31 cellular contexts compared by ENCODE assay signal in genomic region chr7:25034136-25034535, GRCh38.
"Had no signal": no experiment of that assay in that cellular context is flagged by ENCODE, and none has a peak within 500 bp of the region (broad histone marks: within the 10 kb centered on the region; RNA-seq: fewer than 3 reads in every experiment).

No MANE protein-coding gene starts in this region.

- H3K9me3 ChIP-seq: ovary, psoas muscle, thoracic aorta, thyroid gland, tibial nerve, upper lobe of left lung, vagina had no signal

- H3K27me3 Mint-ChIP-seq: progenitor cell of endocrine pancreas; stimulated activated naive CD8-positive, alpha-beta T cell treated with anti-CD3 and anti-CD28 coated beads, Interleukin-15, Interleukin-2, amounts not matched to agents 100 ng/mL and 50 ng/mL, for 24 hours had no signal

- H3K9me3 Mint-ChIP-seq: natural killer cell treated with Interleukin-12 subunit alpha and Interleukin-12 subunit beta and Interleukin-15 and Interleukin-18, amount 100 ng/mL, for 72 hours had no signal

- FAIRE-seq: urothelium cell line had no signal

- ATAC-seq: naive thymus-derived CD8-positive, alpha-beta T cell; natural killer cell treated with Interleukin-12 subunit alpha and Interleukin-12 subunit beta and Interleukin-15 and Interleukin-18, amount 100 ng/mL, for 72 hours; psoas muscle; right cardiac atrium; sciatic nerve; stimulated activated effector memory CD8-positive, alpha-beta T cell treated with anti-CD3 and anti-CD28 coated beads, Interleukin-12 subunit alpha, Interleukin-12 subunit beta, amount 100 ng/mL, for 72 hours; stimulated activated naive B cell treated with anti-CD40 and anti-IgM and Interleukin-4, amounts not matched to agents 10 μg/mL and 1 μg/mL and 100 μg/mL, for 72 hours had no signal

- H3K9ac ChIP-seq: parathyroid adenoma had no signal

- H2AFZ ChIP-seq: parathyroid adenoma had no signal

- H3K4me1 Mint-ChIP-seq: naive B cell had no signal

- H3K36me3 Mint-ChIP-seq: natural killer cell treated with Interleukin-12 subunit alpha and Interleukin-12 subunit beta and Interleukin-15 and Interleukin-18, amount 100 ng/mL, for 72 hours; stimulated activated effector memory CD8-positive, alpha-beta T cell treated with anti-CD3 and anti-CD28 coated beads, Interleukin-12 subunit alpha, Interleukin-12 subunit beta, amount 100 ng/mL, for 72 hours had no signal

- H3K4me3 Mint-ChIP-seq: naive B cell; naive thymus-derived CD8-positive, alpha-beta T cell; natural killer cell treated with Interleukin-12 subunit alpha and Interleukin-12 subunit beta and Interleukin-15 and Interleukin-18, amount 100 ng/mL, for 72 hours; nephron progenitor cell; neural crest cell; stimulated activated effector memory CD8-positive, alpha-beta T cell treated with anti-CD3 and anti-CD28 coated beads, Interleukin-12 subunit alpha, Interleukin-12 subunit beta, amount 100 ng/mL, for 72 hours; stimulated activated naive B cell treated with anti-CD40 and anti-IgM and Interleukin-4, amounts not matched to agents 10 μg/mL and 1 μg/mL and 100 μg/mL, for 72 hours; stimulated activated naive CD8-positive, alpha-beta T cell treated with anti-CD3 and anti-CD28 coated beads, Interleukin-15, Interleukin-2, amounts not matched to agents 100 ng/mL and 50 ng/mL, for 24 hours had no signal

- H3K4me3 ChIP-seq: ovary, psoas muscle, skin epidermis, smooth muscle cell, spleen, stomach, thoracic aorta, thyroid gland, tibial nerve, upper lobe of left lung, vagina had no signal

- DNase-seq: naive B cell; naive thymus-derived CD8-positive, alpha-beta T cell; nephron progenitor cell; occipital lobe; ovary; posterior cingulate gyrus; psoas muscle; spleen; stimulated activated CD4-positive, alpha-beta T cell treated with anti-CD3 and anti-CD28 coated beads, Interleukin-12 subunit alpha, Interleukin-12 subunit beta, amount 100 ng/mL, for 4 hours; stimulated activated CD4-positive, alpha-beta T cell treated with anti-CD3 and anti-CD28 coated beads, Interleukin-1b, Interleukin-23, amount 100 ng/mL, for 48 hours; stimulated activated CD4-positive, alpha-beta T cell treated with anti-CD3 and anti-CD28 coated beads, Interleukin-4, amount 100 ng/mL, for 24 hours; stimulated activated naive B cell treated with anti-CD40 and anti-IgM and Interleukin-4, amounts not matched to agents 10 μg/mL and 1 μg/mL and 100 μg/mL, for 72 hours; stimulated activated naive CD4-positive, alpha-beta T cell treated with Interleukin-2 at 50 U/mL for 16 hours; stomach; thyroid gland; trophoblast cell; upper lobe of left lung had no signal

- H3K27me3 ChIP-seq: ovary, spleen, stomach, thyroid gland, tibial nerve, upper lobe of left lung, vagina had no signal

- H3K27ac ChIP-seq: ovary, parathyroid adenoma, psoas muscle, skin epidermis, spleen, stomach, thoracic aorta, thyroid gland, tibial nerve, upper lobe of left lung, vagina had no signal

- H3K79me2 ChIP-seq: parathyroid adenoma had no signal

- H3K4me1 ChIP-seq: parathyroid adenoma, psoas muscle, thyroid gland, tibial nerve, upper lobe of left lung, vagina had no signal

- H3K36me3 ChIP-seq: ovary, spleen, stomach, thoracic aorta, thyroid gland, tibial nerve, upper lobe of left lung, vagina had no signal

- H3K4me2 ChIP-seq: smooth muscle cell had no signal

- H3K27ac Mint-ChIP-seq: naive thymus-derived CD8-positive, alpha-beta T cell; natural killer cell treated with Interleukin-12 subunit alpha and Interleukin-12 subunit beta and Interleukin-15 and Interleukin-18, amount 100 ng/mL, for 72 hours; nephron progenitor cell; progenitor cell of endocrine pancreas; stimulated activated effector memory CD8-positive, alpha-beta T cell treated with anti-CD3 and anti-CD28 coated beads, Interleukin-12 subunit alpha, Interleukin-12 subunit beta, amount 100 ng/mL, for 72 hours; stimulated activated naive B cell treated with anti-CD40 and anti-IgM and Interleukin-4, amounts not matched to agents 10 μg/mL and 1 μg/mL and 100 μg/mL, for 72 hours; stimulated activated naive CD8-positive, alpha-beta T cell treated with anti-CD3 and anti-CD28 coated beads, Interleukin-15, Interleukin-2, amounts not matched to agents 100 ng/mL and 50 ng/mL, for 24 hours had no signal
